ENCODE assay signal across 8 cellular contexts in the genomic region with DNA sequence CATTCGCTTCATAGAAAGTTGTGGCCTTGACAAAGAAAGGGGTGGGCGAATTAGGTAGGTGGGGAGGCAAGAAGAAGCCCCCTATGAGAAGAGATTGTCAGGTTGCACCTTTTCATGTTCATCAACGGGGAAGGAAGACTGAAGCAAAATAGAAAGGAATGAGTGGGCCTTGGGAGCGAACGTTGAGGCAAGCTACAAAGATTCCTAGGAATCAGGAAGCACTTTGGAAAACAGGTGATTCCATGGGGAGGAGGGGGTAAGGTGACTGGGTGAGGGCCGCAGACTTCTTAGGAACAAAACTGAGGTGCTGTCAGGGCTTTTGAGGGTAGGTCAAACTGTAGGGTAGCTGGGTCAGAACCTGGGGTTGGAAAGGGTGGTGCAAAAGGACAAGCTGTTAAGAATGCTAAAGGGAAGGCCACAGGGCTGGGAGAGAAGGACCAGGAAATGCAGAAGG. TPM values are rescaled to one million over a fixed set of nuclear protein-coding genes. Genes with fewer than 3 reads are reported as not detected.
DNase-seq lines count a peak whose midpoint lies in the region; ATAC-seq and TF ChIP-seq lines count a peak whose summit lies in the region.

No MANE protein-coding gene starts in this region.

- peak overlapping the region; percentile 93 to 100 (median 99) for H3K27ac ChIP-seq in dorsolateral prefrontal cortex

- DNase-seq in EL (peak; percentile 6), M059J (ENCODE audit: low read depth) (peak; percentile 15), dorsolateral prefrontal cortex (no peak), myocyte (ENCODE audit: low read depth) (peak; percentile 8), AG20443 (ENCODE audit: low spot score) (no peak), SW 1271 (lab: John Stamatoyannopoulos, UW) (no peak), OCI-M1 (lab: John Stamatoyannopoulos, UW) (no peak)

- TF ChIP-seq CTCF in dorsolateral prefrontal cortex (IDR thresholded peaks at IDR 0.05 in 54 of 56, conservative IDR thresholded peaks at IDR 0.05 in 2 of 56; ENCODE audit: low read depth in 1 of 56, partially characterized antibody in 56 of 56) = no peak

- intact Hi-C loops in dorsolateral prefrontal cortex (cut with DNase I) = loop anchor here (2.0 to 10.0 kb wide), 5 partner anchors 148 to 694 kb away; a partner anchor contains a TSS

- no peak for ATAC-seq in GM19351 (IDR thresholded peaks at IDR 0.05; ENCODE audit: unreplicated experiment)

- peak overlapping the region; percentile 71 to 100 (median 92) for H3K4me3 ChIP-seq in dorsolateral prefrontal cortex

- H3K27me3 ChIP-seq in dorsolateral prefrontal cortex = no peaks in the 10 kb centered on the region

RNA-seq across cellular contexts. Expression of a gene that starts 0.5 kb away (rescaled TPM):
- 68.4 and 95.1 TPM in 2 replicates for total RNA-seq in M059J (2014; rRNA removed; shearing (Covaris generic))
- total RNA-seq in dorsolateral prefrontal cortex (100 to 1,000 TPM in 74 of 120 experiments, 10 to 100 TPM in 46; 40.7 to 175 (median 105) TPM), myocyte (78.4 and 97.2 TPM in 2 replicates)
- polyA plus RNA-seq in myocyte (2012) = 63.9 TPM

RNA-seq across cellular contexts. Expression of a gene that starts 0.8 kb away (rescaled TPM):
- 39.1 and 41.6 TPM in 2 replicates for total RNA-seq in M059J (2014; rRNA removed; shearing (Covaris generic))
- total RNA-seq in dorsolateral prefrontal cortex (100 to 1,000 TPM in 38 of 120 experiments, 10 to 100 TPM in 82; 69.5 to 136 (median 95.1) TPM), myocyte (29.0 and 34.8 TPM in 2 replicates)
- polyA plus RNA-seq in myocyte (2012) = 27.4 TPM

Comparison
In these comparisons a context has a peak if more than half of its experiments do, and no peak if none do; other contexts are left out.
1. DNase-seq: peak in EL (single experiment), M059J (single experiment) and myocyte (single experiment); none in dorsolateral prefrontal cortex (0 of 10), AG20443 (single experiment), SW 1271 (0 of 2) and OCI-M1 (single experiment).